Comparison of ENCODE assay signal across 1 cellular context in genomic region chr17:49438885-49439284, GRCh38.
TF ChIP-seq lines count a peak whose summit lies in the region.

No MANE protein-coding gene starts in this region.

TF ChIP-seq in IMR-90, 13 proteins besides CTCF, POLR2A, EP300 and RAD21:
- TF ChIP-seq MXI1 (IDR thresholded peaks at IDR 0.05; ENCODE audit: borderline replicate concordance, low read depth, low read length): no peak
- no peak for TF ChIP-seq NFE2L2 (IDR thresholded peaks at IDR 0.05; ENCODE audit: low read depth, low read length)
- no peak for TF ChIP-seq RFX5 (IDR thresholded peaks at IDR 0.05; ENCODE audit: low read depth, low read length)
- no peak for TF ChIP-seq RCOR1 (IDR thresholded peaks at IDR 0.05; ENCODE audit: insufficient replicate concordance, low read length)
- no peak for TF ChIP-seq FOS (IDR thresholded peaks at IDR 0.05; ENCODE audit: low read depth, low read length)
- no peak for TF ChIP-seq MAFK (IDR thresholded peaks at IDR 0.05; ENCODE audit: low read depth, low read length)
- no peak for TF ChIP-seq BHLHE40 (IDR thresholded peaks at IDR 0.05; ENCODE audit: low read depth, low read length)
- no peak for TF ChIP-seq CHD1 (IDR thresholded peaks at IDR 0.05; ENCODE audit: low read depth, low read length)
- no peak for TF ChIP-seq MAZ (IDR thresholded peaks at IDR 0.05; ENCODE audit: borderline replicate concordance, low read depth, low read length)
- no peak for TF ChIP-seq CEBPB (IDR thresholded peaks at IDR 0.05; ENCODE audit: low read depth, low read length)
- no peak for TF ChIP-seq USF2 (IDR thresholded peaks at IDR 0.05; ENCODE audit: low read depth, low read length)
- TF ChIP-seq ELK1 (IDR thresholded peaks at IDR 0.05; ENCODE audit: borderline replicate concordance, low read depth, low read length): no peak
- TF ChIP-seq SMC3 (IDR thresholded peaks at IDR 0.05; ENCODE audit: low read depth, low read length): no peak
